19 cellular contexts compared by ENCODE assay signal in the genomic region with DNA sequence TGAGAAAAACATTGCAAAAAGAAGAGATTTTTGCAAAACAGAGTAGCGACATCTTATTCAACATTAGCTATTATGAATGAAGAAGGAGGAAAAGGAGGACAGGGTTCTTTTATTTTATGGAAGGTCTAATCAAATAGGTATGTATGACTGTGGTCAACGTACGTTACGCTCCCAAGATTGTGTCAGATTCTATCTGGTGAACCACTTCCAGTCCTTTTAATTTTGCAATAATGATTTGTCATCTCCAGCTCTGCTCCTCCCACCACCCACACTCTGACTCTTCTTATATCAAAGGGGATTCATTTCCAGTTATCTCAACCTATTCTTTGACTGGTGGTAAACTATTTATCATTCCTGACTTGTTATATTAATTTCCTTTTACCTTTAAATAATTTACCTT.
DNase-seq lines count a peak whose midpoint lies in the region; ATAC-seq and TF ChIP-seq lines count a peak whose summit lies in the region.
"Had no signal": no experiment of that assay in that cellular context is flagged by ENCODE, and none has a peak within 500 bp of the region (broad histone marks: within the 10 kb centered on the region; RNA-seq: fewer than 3 reads in every experiment).

No MANE protein-coding gene starts in this region.

- ATAC-seq in esophagus mucosa: no peak
- no peak for ATAC-seq in activated CD8-positive, alpha-beta T cell treated with anti-CD3 and anti-CD28 coated beads, Interleukin-2, amount 10 ng/mL, durations not matched to agents 7 days and 5 days
- ATAC-seq: activated CD8-positive, alpha-beta memory T cell treated with anti-CD3 and anti-CD28 coated beads, Interleukin-2, amount 10 ng/mL, durations not matched to agents 7 days and 5 days; stimulated activated naive CD8-positive, alpha-beta T cell treated with anti-CD3 and anti-CD28 coated beads, Interleukin-15, Interleukin-2, amounts not matched to agents 100 U/mL and 50 U/mL, for 24 hours had no signal

- H3K27ac Mint-ChIP-seq in MCF 10A (ENCODE audit: low read depth, unreplicated experiment): no peak overlapping the region
- H3K27ac Mint-ChIP-seq in activated CD8-positive, alpha-beta T cell treated with anti-CD3 and anti-CD28 coated beads, Interleukin-2, amount 10 ng/mL, durations not matched to agents 7 days and 5 days: no peak overlapping the region
- H3K27ac Mint-ChIP-seq: activated CD8-positive, alpha-beta memory T cell treated with anti-CD3 and anti-CD28 coated beads, Interleukin-2, amount 10 ng/mL, durations not matched to agents 7 days and 5 days; memory B cell had no signal

- TF ChIP-seq CTCF in MCF 10A (IDR thresholded peaks at IDR 0.05; ENCODE audit: unreplicated experiment) (no peak), breast epithelium (IDR thresholded peaks at IDR 0.05) (no peak), RWPE1 (conservative IDR thresholded peaks at IDR 0.05; ENCODE audit: low read depth) (no peak), fibroblast of pulmonary artery (IDR thresholded peaks at IDR 0.05; ENCODE audit: low read length, missing control alignments) (no peak)

- H3K27ac ChIP-seq in breast epithelium (no peak overlapping the region), RWPE1 (no peak overlapping the region)
- H3K27ac ChIP-seq: 22Rv1, sigmoid colon, SJCRH30, VCaP had no signal

- no peaks in the 10 kb centered on the region for H3K4me1 ChIP-seq in breast epithelium
- H3K4me1 ChIP-seq: sigmoid colon, SJCRH30 had no signal

- H3K36me3 Mint-ChIP-seq in MCF 10A (ENCODE audit: insufficient read depth, unreplicated experiment): no peaks in the 10 kb centered on the region
- no peaks in the 10 kb centered on the region for H3K36me3 Mint-ChIP-seq in activated CD8-positive, alpha-beta T cell treated with anti-CD3 and anti-CD28 coated beads, Interleukin-2, amount 10 ng/mL, durations not matched to agents 7 days and 5 days (ENCODE audit: low read depth)
- H3K36me3 Mint-ChIP-seq: activated CD8-positive, alpha-beta memory T cell treated with anti-CD3 and anti-CD28 coated beads, Interleukin-2, amount 10 ng/mL, durations not matched to agents 7 days and 5 days; memory B cell had no signal

- H3K4me3 ChIP-seq in breast epithelium (no peak overlapping the region), fibroblast of pulmonary artery (replicated peaks; ENCODE audit: low read depth, low read length) (no peak overlapping the region)
- H3K4me3 ChIP-seq: HAP-1, sigmoid colon, SJCRH30 had no signal

- CTCF ChIA-PET in MCF 10A (lab: Yijun Ruan, JAX): no interaction called here
- CTCF ChIA-PET in RWPE1 (lab: Yijun Ruan, JAX): no interaction called here
- CTCF ChIA-PET in activated CD8-positive, alpha-beta T cell treated with anti-CD3 and anti-CD28 coated beads, Interleukin-2, amount 10 ng/mL, durations not matched to agents 7 days and 5 days (lab: Charles Lee): no interaction called here

- no peaks in the 10 kb centered on the region for H3K4me1 Mint-ChIP-seq in MCF 10A (ENCODE audit: insufficient read depth, unreplicated experiment)
- no peaks in the 10 kb centered on the region for H3K4me1 Mint-ChIP-seq in activated CD8-positive, alpha-beta T cell treated with anti-CD3 and anti-CD28 coated beads, Interleukin-2, amount 10 ng/mL, durations not matched to agents 7 days and 5 days (ENCODE audit: low read depth)
- H3K4me1 Mint-ChIP-seq: activated CD8-positive, alpha-beta memory T cell treated with anti-CD3 and anti-CD28 coated beads, Interleukin-2, amount 10 ng/mL, durations not matched to agents 7 days and 5 days; memory B cell had no signal

- H3K4me3 Mint-ChIP-seq in MCF 10A (ENCODE audit: unreplicated experiment): no peak overlapping the region
- no peak overlapping the region for H3K4me3 Mint-ChIP-seq in activated CD8-positive, alpha-beta T cell treated with anti-CD3 and anti-CD28 coated beads, Interleukin-2, amount 10 ng/mL, durations not matched to agents 7 days and 5 days
- H3K4me3 Mint-ChIP-seq: activated CD8-positive, alpha-beta memory T cell treated with anti-CD3 and anti-CD28 coated beads, Interleukin-2, amount 10 ng/mL, durations not matched to agents 7 days and 5 days; memory B cell had no signal

- H3K27me3 ChIP-seq in breast epithelium: no peaks in the 10 kb centered on the region
- H3K27me3 ChIP-seq: sigmoid colon, SJCRH30 had no signal

- no peaks in the 10 kb centered on the region for H3K9me3 ChIP-seq in breast epithelium
- H3K9me3 ChIP-seq: HAP-1, sigmoid colon, SJCRH30 had no signal

- H3K9me3 Mint-ChIP-seq in MCF 10A (ENCODE audit: unreplicated experiment): no peaks in the 10 kb centered on the region
- no peaks in the 10 kb centered on the region for H3K9me3 Mint-ChIP-seq in activated CD8-positive, alpha-beta T cell treated with anti-CD3 and anti-CD28 coated beads, Interleukin-2, amount 10 ng/mL, durations not matched to agents 7 days and 5 days (ENCODE audit: insufficient read depth)

- no TSS peak for BruUV-seq in MCF 10A (replicated peaks; lab: Mats Ljungman, UMichigan)

- peaks cover 52% of the 10 kb centered on the region for H3K27me3 Mint-ChIP-seq in MCF 10A (ENCODE audit: insufficient read depth, unreplicated experiment)
- no peaks in the 10 kb centered on the region for H3K27me3 Mint-ChIP-seq in activated CD8-positive, alpha-beta T cell treated with anti-CD3 and anti-CD28 coated beads, Interleukin-2, amount 10 ng/mL, durations not matched to agents 7 days and 5 days (ENCODE audit: low read depth)
- H3K27me3 Mint-ChIP-seq: activated CD8-positive, alpha-beta memory T cell treated with anti-CD3 and anti-CD28 coated beads, Interleukin-2, amount 10 ng/mL, durations not matched to agents 7 days and 5 days; memory B cell had no signal

- POLR2A ChIA-PET in MCF 10A (lab: Yijun Ruan, JAX) (interaction anchor here (0.6 kb wide), 1 partner anchor 175 kb away, joined by 3 read pairs; no protein-coding TSS in a partner anchor), RWPE1 (lab: Yijun Ruan, JAX; ENCODE audit: low non-redundant PET) (no interaction called here)
- POLR2A ChIA-PET in activated CD8-positive, alpha-beta T cell treated with anti-CD3 and anti-CD28 coated beads, Interleukin-2, amount 10 ng/mL, durations not matched to agents 7 days and 5 days (lab: Charles Lee): no interaction called here

- TF ChIP-seq POLR2A in breast epithelium (IDR thresholded peaks at IDR 0.05): no peak

- intact Hi-C loops in MCF 10A (cut with micrococcal nuclease): no loop called here
- intact Hi-C loops in breast epithelium (cut with DNase I; ENCODE audit: low total_unique reads): no loop called here

- DNase-seq in MCF 10A (ENCODE audit: unreplicated experiment) (peak; percentile 38), breast epithelium (ENCODE audit: low spot score in 2 of 2) (no peak), RWPE1 (ENCODE audit: low spot score) (peak; percentile 36), fibroblast of pulmonary artery (ENCODE audit: low read depth) (peak; percentile 73), SKM-1 (lab: John Stamatoyannopoulos, UW; ENCODE audit: unreplicated experiment) (no peak), DMS153 treated with DMSO at 0.1 percent for 48 hours (lab: John Stamatoyannopoulos, UW; ENCODE audit: unreplicated experiment) (no peak)
- no peak for DNase-seq in activated CD8-positive, alpha-beta T cell treated with anti-CD3 and anti-CD28 coated beads, Interleukin-2, amount 10 ng/mL, durations not matched to agents 7 days and 5 days
- DNase-seq: activated CD8-positive, alpha-beta memory T cell treated with anti-CD3 and anti-CD28 coated beads, Interleukin-2, amount 10 ng/mL, durations not matched to agents 7 days and 5 days; activated naive CD4-positive, alpha-beta T cell treated with anti-CD3 and anti-CD28 coated beads, Interleukin-2, amount 50 U/mL, for 16 hours; NCI-H2081 treated with DMSO at 0.1 percent for 48 hours; NCI-H82; sigmoid colon; SJCRH30; stimulated activated naive CD8-positive, alpha-beta T cell treated with anti-CD3 and anti-CD28 coated beads, Interleukin-15, Interleukin-2, amounts not matched to agents 100 U/mL and 50 U/mL, for 24 hours had no signal

- H3K36me3 ChIP-seq in breast epithelium: no peaks in the 10 kb centered on the region
- H3K36me3 ChIP-seq: HAP-1, sigmoid colon, SJCRH30 had no signal

Comparison
In these comparisons a context has a peak if more than half of its experiments do, and no peak if none do; other contexts are left out.
1. DNase-seq: peak in MCF 10A (single experiment), RWPE1 (single experiment) and fibroblast of pulmonary artery (single experiment); none in breast epithelium (0 of 2), SKM-1 (single experiment), activated CD8-positive, alpha-beta T cell treated with anti-CD3 and anti-CD28 coated beads, Interleukin-2, amount 10 ng/mL, durations not matched to agents 7 days and 5 days (single experiment) and DMS153 treated with DMSO at 0.1 percent for 48 hours (single experiment).